ENCODE assay signal across 14 cellular contexts in the genomic region with DNA sequence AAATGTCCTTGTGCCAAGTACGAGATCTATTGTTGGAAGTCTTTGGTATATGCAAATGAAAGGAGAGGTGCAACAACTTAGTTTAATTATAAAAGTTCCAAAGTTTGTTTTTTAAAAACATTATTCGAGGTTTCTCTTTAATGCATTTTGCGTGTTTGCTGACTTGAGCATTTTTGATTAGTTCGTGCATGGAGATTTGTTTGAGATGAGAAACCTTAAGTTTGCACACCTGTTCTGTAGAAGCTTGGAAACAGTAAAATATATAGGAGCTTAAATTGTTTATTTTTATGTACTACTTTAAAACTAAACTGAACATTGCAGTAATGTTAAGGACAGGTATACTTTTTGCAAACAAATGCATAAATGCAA. TPM values are rescaled to one million over a fixed set of nuclear protein-coding genes. Genes with fewer than 3 reads are reported as not detected.
DNase-seq lines count a peak whose midpoint lies in the region; ATAC-seq and TF ChIP-seq lines count a peak whose summit lies in the region.
"Had no signal": no experiment of that assay in that cellular context is flagged by ENCODE, and none has a peak within 500 bp of the region (broad histone marks: within the 10 kb centered on the region; RNA-seq: fewer than 3 reads in every experiment).

No MANE protein-coding gene starts in this region.

- TF ChIP-seq CTCF in right atrium auricular region (IDR thresholded peaks at IDR 0.05): no peak
- TF ChIP-seq CTCF in brain microvascular endothelial cell (IDR thresholded peaks at IDR 0.05; ENCODE audit: low read depth, low read length, missing control alignments): no peak

- H3K27me3 ChIP-seq in right atrium auricular region (no peaks in the 10 kb centered on the region), brain microvascular endothelial cell (replicated peaks) (peaks cover 4% of the 10 kb centered on the region)

- H3K36me3 ChIP-seq in right atrium auricular region: no peaks in the 10 kb centered on the region
- H3K36me3 ChIP-seq in brain microvascular endothelial cell (replicated peaks): no peaks in the 10 kb centered on the region
- no peaks in the 10 kb centered on the region for H3K36me3 ChIP-seq in mesodermal cell (ENCODE audit: control insufficient read depth, insufficient read depth, low read length)
- no peaks in the 10 kb centered on the region for H3K36me3 ChIP-seq in urinary bladder (ENCODE audit: insufficient read depth)

- no peak for ATAC-seq in left cardiac atrium
- ATAC-seq: activated naive CD4-positive, alpha-beta T cell treated with anti-CD3 and anti-CD28 coated beads, Interleukin-2, amount 50 U/mL, for 72 hours; stimulated activated naive B cell treated with anti-CD40 and anti-IgM and Interleukin-4, amounts not matched to agents 10 μg/mL and 1 μg/mL and 100 μg/mL, for 72 hours; T-helper 17 cell had no signal

- no peaks in the 10 kb centered on the region for H3K9me3 ChIP-seq in right atrium auricular region
- peaks cover 8% of the 10 kb centered on the region for H3K9me3 ChIP-seq in mesodermal cell (ENCODE audit: control insufficient read depth, low read length)

- in situ Hi-C loops in brain microvascular endothelial cell (cut with HindIII; ENCODE audit: low pct_ligation_motif_present, low sequenced_read_pairs): no loop called here

- DNase-seq in right atrium auricular region (ENCODE audit: low spot score) (no peak), left cardiac atrium (no peak), brain microvascular endothelial cell (no peak), 8988T (no peak), NCI-H2196 (lab: John Stamatoyannopoulos, UW; ENCODE audit: unreplicated experiment) (no peak)
- no peak for DNase-seq in activated CD8-positive, alpha-beta memory T cell treated with anti-CD3 and anti-CD28 coated beads, Interleukin-2, amount 50 U/mL, for 48 hours
- DNase-seq: COR-L47; NCI-H345; stimulated activated naive B cell treated with anti-CD40 and anti-IgM and Interleukin-4, amounts not matched to agents 10 μg/mL and 1 μg/mL and 100 μg/mL, for 72 hours; T-helper 17 cell had no signal

- H3K27ac ChIP-seq in right atrium auricular region (no peak overlapping the region), brain microvascular endothelial cell (no peak overlapping the region), mesodermal cell (ENCODE audit: low read depth, low read length, severe bottlenecking) (no peak overlapping the region), urinary bladder (ENCODE audit: low read depth) (no peak overlapping the region)
- H3K27ac ChIP-seq: KMS-11 had no signal

- H3K4me1 ChIP-seq in right atrium auricular region (peaks cover 0 to 29% of the 10 kb centered on the region in 2 donors), mesodermal cell (ENCODE audit: control insufficient read depth, insufficient read depth, low read length, poor library complexity, severe bottlenecking) (no peaks in the 10 kb centered on the region), urinary bladder (ENCODE audit: insufficient read depth) (no peaks in the 10 kb centered on the region)

- intact Hi-C loops in left cardiac atrium (cut with DNase I): loop anchor here in 1 of 2 donors (5.0 kb wide), 1 partner anchor 94 kb away; no protein-coding TSS in a partner anchor

- 43 to 63% methylated on average over 2 to 3 of the region's 4 CpGs for WGBS in mesodermal cell (ENCODE audit: insufficient coverage in 2 of 2), 2 experiments
- WGBS in urinary bladder: 37% methylated on average over 4 of the region's 4 CpGs

- H3K4me3 ChIP-seq in right atrium auricular region (peak overlapping the region; percentile 31 to 72), brain microvascular endothelial cell (ENCODE audit: low read depth, low read length) (peak overlapping the region; percentile 12), mesodermal cell (ENCODE audit: extremely low read depth, insufficient read depth, low read length, poor library complexity, severe bottlenecking) (peak overlapping the region; percentile 49), urinary bladder (ENCODE audit: low read depth, low read length) (peak overlapping the region; percentile 33)

RNA-seq across cellular contexts. Expression of a gene that starts 2.3 kb away (rescaled TPM):
- 100 to 1,000 TPM in 1 of 2 donors, 10 to 100 TPM in 1; 64.9 to 151 TPM for total RNA-seq in right atrium auricular region
- 10 to 100 TPM; 29.8 to 54.2 TPM for total RNA-seq in left cardiac atrium
- 53.5 TPM for polyA plus RNA-seq in mesodermal cell (2013, experiment 1 of 2)
- 43.7 TPM for polyA plus RNA-seq in mesodermal cell (2013, experiment 2 of 2)
- total RNA-seq in urinary bladder: 50.8 TPM
- 124 TPM for polyA plus RNA-seq in urinary bladder

RNA-seq across cellular contexts. Expression of a gene that starts 6.9 kb away (rescaled TPM):
- under 1 TPM in 1 of 2 donors, not detected in 1; 0.31 TPM for total RNA-seq in right atrium auricular region
- under 1 TPM; 0.38 to 0.47 TPM for total RNA-seq in left cardiac atrium
- polyA plus RNA-seq in mesodermal cell (2013, experiment 1 of 2): 1.8 TPM
- 1.2 TPM for polyA plus RNA-seq in mesodermal cell (2013, experiment 2 of 2)
- total RNA-seq in urinary bladder: 1.8 TPM
- 0.57 TPM for polyA plus RNA-seq in urinary bladder
- total RNA-seq: activated naive CD4-positive, alpha-beta T cell treated with anti-CD3 and anti-CD28 coated beads, Interleukin-2, amount 50 U/mL, for 72 hours; T-helper 17 cell had no signal

RNA-seq across cellular contexts. Expression of a gene that starts 38.3 kb away (rescaled TPM):
- total RNA-seq in right atrium auricular region (10 to 100 TPM; 18.5 to 21.2 TPM), left cardiac atrium (10 to 100 TPM; 23.2 to 23.7 TPM), urinary bladder (96.6 TPM)
- 30.1 TPM for polyA plus RNA-seq in mesodermal cell (2013, experiment 1 of 2)
- polyA plus RNA-seq in mesodermal cell (2013, experiment 2 of 2): 35.1 TPM
- 24.1 TPM for polyA plus RNA-seq in urinary bladder

RNA-seq across cellular contexts. Expression of a gene that starts 39.2 kb away (rescaled TPM):
- total RNA-seq in right atrium auricular region: 1 to 10 TPM; 5.0 to 9.2 TPM
- total RNA-seq in left cardiac atrium: 10 to 100 TPM; 10.6 to 11.9 TPM
- 8.3 TPM for polyA plus RNA-seq in mesodermal cell (2013, experiment 1 of 2)
- 9.8 TPM for polyA plus RNA-seq in mesodermal cell (2013, experiment 2 of 2)
- 14.5 TPM for total RNA-seq in urinary bladder
- 5.9 TPM for polyA plus RNA-seq in urinary bladder
